7 cellular contexts compared by ENCODE assay signal in the genomic region with DNA sequence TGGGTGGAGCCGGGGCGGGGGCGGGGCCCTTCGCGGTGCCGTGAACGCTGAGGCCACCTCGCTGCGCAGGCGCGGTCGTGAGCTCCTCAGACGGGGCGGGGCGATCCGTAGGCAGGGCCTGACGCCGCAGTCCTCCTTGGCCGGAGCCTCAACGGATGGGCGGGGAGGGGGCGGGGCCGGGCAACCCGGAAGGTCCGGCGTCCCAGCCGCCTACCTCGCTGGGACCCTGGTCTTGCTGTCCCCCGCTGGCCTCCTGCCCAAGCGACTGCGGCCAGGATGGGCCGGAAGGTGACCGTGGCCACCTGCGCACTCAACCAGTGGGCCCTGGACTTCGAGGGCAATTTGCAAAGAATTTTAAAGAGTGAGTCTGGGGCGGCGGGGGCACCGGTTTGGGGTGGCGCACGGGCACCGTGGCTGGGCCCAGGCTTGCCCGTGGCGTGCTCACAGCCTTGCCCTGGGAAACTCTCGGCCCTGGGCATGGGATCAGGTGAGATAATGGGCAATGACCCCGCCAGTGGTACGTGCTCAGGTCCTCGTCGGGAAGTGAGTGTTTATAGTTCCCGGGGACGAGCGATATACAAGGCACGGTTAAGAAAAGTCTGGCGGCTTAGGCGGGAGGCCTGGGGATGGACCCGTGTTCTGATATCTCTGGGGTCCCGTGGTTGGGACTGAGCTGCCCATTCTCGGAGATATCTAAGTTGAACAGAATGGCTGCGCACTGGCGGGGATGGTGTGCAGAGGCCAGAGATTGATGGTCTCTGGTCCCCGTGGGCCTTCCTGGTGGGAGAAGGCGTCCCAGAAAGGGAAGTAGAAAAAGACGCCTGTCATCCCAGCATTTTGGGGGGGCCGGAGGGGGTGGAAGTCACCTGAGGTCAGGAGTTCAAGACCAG. TPM values are rescaled to one million over a fixed set of nuclear protein-coding genes. Genes with fewer than 3 reads are reported as not detected.
DNase-seq lines count a peak whose midpoint lies in the region; ATAC-seq and TF ChIP-seq lines count a peak whose summit lies in the region.

A gene (plus strand): TSS at position 183 of the 890 bp plus-strand sequence. CDS start 94 bp downstream, at position 277.

- H3K4me2 ChIP-seq in mammary epithelial cell (ENCODE audit: insufficient read depth, low read depth, low read length) (peak within 1 kb of the TSS; percentile 90), smooth muscle cell (peak within 1 kb of the TSS; percentile 90)

- peak within 1 kb of the TSS; percentile 95 for H3K4me3 ChIP-seq in WI38 (ENCODE audit: low read depth, low read length)
- H3K4me3 ChIP-seq in mammary epithelial cell (replicated peaks in 1 of 3; ENCODE audit: insufficient read depth in 1 of 3, low read depth in 2 of 3, low read length in 3 of 3): peak within 1 kb of the TSS; percentile 94 to 100 (median 99)
- peak within 1 kb of the TSS; percentile 97 for H3K4me3 ChIP-seq in smooth muscle cell

- H3K27ac ChIP-seq in mammary epithelial cell (ENCODE audit: insufficient read depth, low read depth, low read length) (peak within 1 kb of the TSS; percentile 61), smooth muscle cell (ENCODE audit: low read depth) (peak within 1 kb of the TSS; percentile 54)

- H3F3A ChIP-seq in smooth muscle cell (ENCODE audit: low read depth): no peaks in the 10 kb centered on the region

- dilution Hi-C loops in mammary epithelial cell (cut with HindIII; ENCODE audit: low sequenced_read_pairs): no loop called here

- intact Hi-C loops in mammary epithelial cell (cut with micrococcal nuclease): loop anchor here (2.0 kb wide), 1 partner anchor 16 kb away; no protein-coding TSS in a partner anchor

- peaks cover 64% of the 10 kb centered on the region for H3K79me2 ChIP-seq in mammary epithelial cell (ENCODE audit: insufficient read depth, low read length)
- H3K79me2 ChIP-seq in smooth muscle cell (ENCODE audit: low read depth): peaks cover 12% of the 10 kb centered on the region

- WGBS in mammary epithelial cell (ENCODE audit: low coverage, missing lambda C conversion rate): 0% methylated on average over 21 of the region's 63 CpGs
- 5% methylated on average over 35 of the region's 63 CpGs for WGBS in smooth muscle cell (ENCODE audit: low lambda C conversion rate)

- TF ChIP-seq CTCF in WI38 (IDR thresholded peaks at IDR 0.05; ENCODE audit: low read depth, low read length): no peak
- no peak for TF ChIP-seq CTCF in mammary epithelial cell (conservative IDR thresholded peaks at IDR 0.05 in 1 of 2, IDR thresholded peaks at IDR 0.05 in 1 of 2; ENCODE audit: extremely low read depth in 1 of 2, insufficient read depth in 1 of 2, low read depth in 1 of 2, low read length in 2 of 2)
- no peak for TF ChIP-seq CTCF in smooth muscle cell (IDR thresholded peaks at IDR 0.05; ENCODE audit: borderline replicate concordance, insufficient read depth, poor library complexity, severe bottlenecking)

- H3K9me3 ChIP-seq in mammary epithelial cell (replicated peaks; ENCODE audit: insufficient read depth, low read length): no peaks in the 10 kb centered on the region
- H3K9me3 ChIP-seq in smooth muscle cell (replicated peaks; ENCODE audit: low read depth): no peaks in the 10 kb centered on the region

- DNase-seq in NCI-H2227 treated with DMSO at 0.1 percent for 48 hours (lab: John Stamatoyannopoulos, UW) (peak; percentile 95), mammary epithelial cell (peak; percentile 90), iPS-NIHi7 (ENCODE audit: extremely low spot score) (peak; percentile 98), smooth muscle cell (lab: John Stamatoyannopoulos, UW; ENCODE audit: unreplicated experiment) (peak; percentile 91)

- CTCF ChIA-PET in mammary epithelial cell (lab: Charles Lee; ENCODE audit: low non-redundant PET): interaction anchor here (0.6 kb wide), 2 partner anchors 8 to 171 kb away, joined by 4 to 31 read pairs; no protein-coding TSS in a partner anchor

- ATAC-seq in GM18861 (IDR thresholded peaks at IDR 0.05; ENCODE audit: unreplicated experiment): peak; percentile 26
- peak; percentile 42 for ATAC-seq in HG03103 (IDR thresholded peaks at IDR 0.05; ENCODE audit: low read depth, unreplicated experiment)

- BruUV-seq in mammary epithelial cell (replicated peaks; lab: Mats Ljungman, UMichigan): TSS peak; percentile 5

- H3K4me1 ChIP-seq in mammary epithelial cell (ENCODE audit: insufficient read depth, low read length): peaks cover 30% of the 10 kb centered on the region
- H3K4me1 ChIP-seq in smooth muscle cell (ENCODE audit: low read depth): peaks cover 11% of the 10 kb centered on the region

- in situ Hi-C loops in mammary epithelial cell (cut with MboI; ENCODE audit: low sequenced_read_pairs in 2 of 2): no loop called here

- peak within 1 kb of the TSS; percentile 73 for H3K9ac ChIP-seq in mammary epithelial cell (ENCODE audit: insufficient read depth, low read length)
- peak within 1 kb of the TSS; percentile 82 for H3K9ac ChIP-seq in smooth muscle cell (ENCODE audit: low read depth)

- H2AFZ ChIP-seq in mammary epithelial cell (ENCODE audit: low read depth, low read length) (peak within 1 kb of the TSS; percentile 92), smooth muscle cell (ENCODE audit: low read depth) (peak within 1 kb of the TSS; percentile 94)

- H3K27me3 ChIP-seq in mammary epithelial cell (ENCODE audit: insufficient read depth, low read length) (no peaks in the 10 kb centered on the region), smooth muscle cell (ENCODE audit: low read depth) (no peaks in the 10 kb centered on the region)

- H4K20me1 ChIP-seq in mammary epithelial cell (ENCODE audit: insufficient read depth, low read length): no peaks in the 10 kb centered on the region
- peaks cover 25% of the 10 kb centered on the region for H4K20me1 ChIP-seq in smooth muscle cell (ENCODE audit: low read depth)

- H3K36me3 ChIP-seq in mammary epithelial cell (ENCODE audit: insufficient read depth, low read length): peaks cover 16% of the 10 kb centered on the region
- H3K36me3 ChIP-seq in smooth muscle cell (ENCODE audit: low read depth): no peaks in the 10 kb centered on the region

RNA-seq across cellular contexts. Expression of the gene that starts here (rescaled TPM):
- total RNA-seq in mammary epithelial cell (100 to 1,000 TPM in 1 of 2 donors, 10 to 100 TPM in 1; 84.9 to 103 TPM), smooth muscle cell (30.2 and 45.4 TPM in 2 replicates)
- polyA plus RNA-seq in mammary epithelial cell (45.9 TPM), smooth muscle cell (33.8 and 41.2 TPM in 2 replicates)
- 51.4 TPM for polyA minus RNA-seq in mammary epithelial cell

Comparison
In these comparisons a context has a peak if more than half of its experiments do, and no peak if none do; other contexts are left out.
1. Peak in every context shown above with its lines: DNase-seq, ATAC-seq, H3K4me3 ChIP-seq and H3K27ac ChIP-seq.